Comparison of ENCODE assay signal across 12 cellular contexts in the genomic region with DNA sequence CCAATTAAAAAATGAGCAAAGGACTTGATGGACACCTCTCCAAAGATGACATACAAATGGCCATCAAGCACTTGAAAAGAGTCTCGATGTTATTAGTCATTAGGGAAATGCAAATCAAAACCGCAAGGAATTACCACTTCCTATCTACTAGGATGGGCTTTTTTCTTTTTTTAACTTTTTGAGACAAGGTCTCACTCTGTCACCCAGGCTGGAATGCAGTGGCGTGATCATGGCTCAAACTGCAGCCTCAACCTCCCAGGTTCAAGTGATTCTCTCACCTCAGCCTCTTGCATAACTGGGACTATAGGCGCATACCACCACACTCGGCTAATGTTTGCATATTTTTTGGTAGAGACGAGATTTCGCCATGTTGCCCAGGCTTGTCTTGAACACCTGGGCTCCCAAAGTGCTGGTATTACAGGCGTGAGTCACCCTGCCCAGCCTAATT. TPM values are rescaled to one million over a fixed set of nuclear protein-coding genes. Genes with fewer than 3 reads are reported as not detected.
DNase-seq lines count a peak whose midpoint lies in the region; ATAC-seq, FAIRE-seq and TF ChIP-seq lines count a peak whose summit lies in the region.
"Had no signal": no experiment of that assay in that cellular context is flagged by ENCODE, and none has a peak within 500 bp of the region (broad histone marks: within the 10 kb centered on the region; RNA-seq: fewer than 3 reads in every experiment).

No MANE protein-coding gene starts in this region.

- no peak for DNase-seq in GM18507 (ENCODE audit: extremely low spot score, insufficient read length, low read depth)
- peak; percentile 99 for DNase-seq in bronchial epithelial cell (ENCODE audit: low read depth)
- no peak for DNase-seq in ureter (ENCODE audit: low spot score)
- no peak for DNase-seq in head of caudate nucleus
- no peak for DNase-seq in activated CD4-positive, alpha-beta T cell treated with anti-CD3 and anti-CD28 coated beads for 1 hour
- no peak for DNase-seq in iPS-NIHi7 (ENCODE audit: extremely low spot score)
- DNase-seq: activated CD8-positive, alpha-beta memory T cell treated with anti-CD3 and anti-CD28 coated beads, Interleukin-2, amount 50 U/mL, for 48 hours; naive B cell; NCI-H1436 had no signal

- H3K27me3 ChIP-seq in bronchial epithelial cell (ENCODE audit: control insufficient read depth, insufficient read depth, low read length) = no peaks in the 10 kb centered on the region

- ATAC-seq in GM21723 (IDR thresholded peaks at IDR 0.05; ENCODE audit: unreplicated experiment) (peak; percentile 93), HG03521 (IDR thresholded peaks at IDR 0.05; ENCODE audit: unreplicated experiment) (peak; percentile 59)

- TF ChIP-seq CTCF in bronchial epithelial cell (IDR thresholded peaks at IDR 0.05; ENCODE audit: insufficient read depth, low read length, severe bottlenecking) = no peak

- FAIRE-seq in GM18507 (lab: Jason Lieb, UNC) (peak; percentile 77), bronchial epithelial cell (lab: Jason Lieb, UNC) (peak; percentile 82)
- FAIRE-seq: colon had no signal

- H3K4me3 ChIP-seq in bronchial epithelial cell (ENCODE audit: low read depth, low read length) = no peak overlapping the region

- no peaks in the 10 kb centered on the region for H3K36me3 ChIP-seq in bronchial epithelial cell (ENCODE audit: control insufficient read depth, insufficient read depth, low read length)

- intact Hi-C loops in head of caudate nucleus (cut with DNase I) = no loop called here

RNA-seq across cellular contexts. Expression of gene NKX1-2, which starts 13.6 kb away (rescaled TPM):
- total RNA-seq in bronchial epithelial cell (0.51 and 2.1 TPM in 2 replicates), ureter (not detected)

RNA-seq across cellular contexts. Expression of gene OAT, which starts 17.5 kb away (rescaled TPM):
- 117 and 130 TPM in 2 replicates for total RNA-seq in bronchial epithelial cell
- total RNA-seq in ureter = 50.4 TPM

RNA-seq across cellular contexts. Expression of gene LHPP, which starts 25.4 kb away (rescaled TPM):
- 14.0 and 17.8 TPM in 2 replicates for total RNA-seq in bronchial epithelial cell
- total RNA-seq in ureter = 37.9 TPM
